ENCODE assay signal across 17 cellular contexts in the genomic region with DNA sequence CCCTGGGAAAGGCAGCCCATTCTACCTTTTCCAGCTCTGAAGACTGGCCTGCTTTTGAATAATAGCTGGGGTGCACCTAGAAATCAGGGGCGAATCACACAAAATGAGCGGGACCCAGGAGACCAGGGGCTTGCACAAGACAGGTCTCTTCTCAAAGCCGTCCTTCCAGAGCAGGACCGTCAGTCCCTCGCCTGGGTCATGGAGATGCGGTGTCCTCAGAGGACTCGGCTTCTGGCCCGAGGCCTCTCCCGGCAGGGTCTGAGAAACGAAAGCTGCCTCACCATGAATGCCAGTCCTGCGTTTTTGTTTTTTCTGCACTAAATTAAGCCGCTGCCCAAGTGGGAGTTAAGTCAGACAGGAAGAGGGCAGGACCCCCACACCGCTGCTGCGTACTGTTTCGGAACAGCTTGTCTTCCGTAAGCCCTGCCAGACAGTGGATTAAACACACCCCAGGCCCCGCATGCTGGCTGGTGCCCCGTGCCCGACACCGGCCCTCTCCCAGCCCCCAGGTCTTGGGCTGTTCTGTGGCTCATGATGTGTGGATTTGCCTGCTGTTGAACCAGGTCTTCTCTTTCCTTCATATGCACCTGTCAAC.
"Had no signal": no experiment of that assay in that cellular context is flagged by ENCODE, and none has a peak within 500 bp of the region (broad histone marks: within the 10 kb centered on the region; RNA-seq: fewer than 3 reads in every experiment).

No MANE protein-coding gene starts in this region.

- H3K27me3 ChIP-seq: heart right ventricle, sigmoid colon had no signal

- FAIRE-seq: bronchial epithelial cell had no signal

- H3K4me3 ChIP-seq: esophagus squamous epithelium, heart right ventricle, sigmoid colon, stomach, upper lobe of left lung had no signal

- H3K9ac ChIP-seq: parathyroid adenoma had no signal

- H3K27ac ChIP-seq: esophagus squamous epithelium, heart right ventricle, parathyroid adenoma, sigmoid colon, stomach, upper lobe of left lung had no signal

- H3K36me3 ChIP-seq: esophagus squamous epithelium, heart right ventricle, sigmoid colon, stomach, upper lobe of left lung had no signal

- DNase-seq: activated CD4-positive, alpha-beta T cell treated with anti-CD3 and anti-CD28 coated beads, Interleukin-2, amount 50 U/mL, for 1 hour; activated gamma-delta T cell; cerebellar nuclear complex; effector CD8-positive, alpha-beta T cell; esophagus squamous epithelium; heart right ventricle; naive thymus-derived CD4-positive, alpha-beta T cell; sigmoid colon; stimulated activated CD4-positive, alpha-beta T cell treated with anti-CD3 and anti-CD28 coated beads, Interleukin-12 subunit alpha, Interleukin-12 subunit beta, amount 100 ng/mL, for 4 hours; stimulated activated CD4-positive, alpha-beta T cell treated with anti-CD3 and anti-CD28 coated beads, Interleukin-1b, Interleukin-23, amount 100 ng/mL, for 48 hours; stomach; T-helper 1 cell; T1000; upper lobe of left lung had no signal

- H3K9me3 ChIP-seq: esophagus squamous epithelium, heart right ventricle, sigmoid colon, stomach, upper lobe of left lung had no signal

- ATAC-seq: activated CD4-positive, CD25-positive, alpha-beta regulatory T cell treated with anti-CD3 and anti-CD28 coated beads, Interleukin-2, amount 50 U/mL, for 24 hours; heart right ventricle; naive thymus-derived CD4-positive, alpha-beta T cell had no signal
